1 cellular context compared by ENCODE assay signal in the genomic region with DNA sequence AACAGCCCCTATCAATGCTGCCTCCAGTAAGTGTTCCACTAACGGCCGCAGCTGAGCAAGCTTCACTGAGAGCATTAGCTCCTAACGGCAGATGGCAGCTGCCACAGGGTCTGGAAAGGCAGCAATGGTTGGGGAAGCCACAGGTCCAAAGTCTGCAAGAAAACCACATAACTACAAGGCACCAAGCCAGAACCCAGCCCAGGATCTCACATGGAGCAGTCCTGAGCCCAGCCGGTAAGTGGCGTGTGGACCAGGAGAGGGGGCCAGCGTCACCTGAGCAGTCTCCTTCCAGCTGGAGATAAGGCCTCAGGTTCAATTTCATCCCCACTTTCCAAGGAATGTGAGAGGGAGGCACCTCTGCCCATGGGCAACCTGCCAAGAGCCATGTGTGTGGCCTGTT.
TF ChIP-seq lines count a peak whose summit lies in the region.

No MANE protein-coding gene starts in this region.

TF ChIP-seq in HepG2, 621 proteins besides CTCF, POLR2A, EP300 and RAD21 (continued from another document):
- TF ChIP-seq, protein P1, sequence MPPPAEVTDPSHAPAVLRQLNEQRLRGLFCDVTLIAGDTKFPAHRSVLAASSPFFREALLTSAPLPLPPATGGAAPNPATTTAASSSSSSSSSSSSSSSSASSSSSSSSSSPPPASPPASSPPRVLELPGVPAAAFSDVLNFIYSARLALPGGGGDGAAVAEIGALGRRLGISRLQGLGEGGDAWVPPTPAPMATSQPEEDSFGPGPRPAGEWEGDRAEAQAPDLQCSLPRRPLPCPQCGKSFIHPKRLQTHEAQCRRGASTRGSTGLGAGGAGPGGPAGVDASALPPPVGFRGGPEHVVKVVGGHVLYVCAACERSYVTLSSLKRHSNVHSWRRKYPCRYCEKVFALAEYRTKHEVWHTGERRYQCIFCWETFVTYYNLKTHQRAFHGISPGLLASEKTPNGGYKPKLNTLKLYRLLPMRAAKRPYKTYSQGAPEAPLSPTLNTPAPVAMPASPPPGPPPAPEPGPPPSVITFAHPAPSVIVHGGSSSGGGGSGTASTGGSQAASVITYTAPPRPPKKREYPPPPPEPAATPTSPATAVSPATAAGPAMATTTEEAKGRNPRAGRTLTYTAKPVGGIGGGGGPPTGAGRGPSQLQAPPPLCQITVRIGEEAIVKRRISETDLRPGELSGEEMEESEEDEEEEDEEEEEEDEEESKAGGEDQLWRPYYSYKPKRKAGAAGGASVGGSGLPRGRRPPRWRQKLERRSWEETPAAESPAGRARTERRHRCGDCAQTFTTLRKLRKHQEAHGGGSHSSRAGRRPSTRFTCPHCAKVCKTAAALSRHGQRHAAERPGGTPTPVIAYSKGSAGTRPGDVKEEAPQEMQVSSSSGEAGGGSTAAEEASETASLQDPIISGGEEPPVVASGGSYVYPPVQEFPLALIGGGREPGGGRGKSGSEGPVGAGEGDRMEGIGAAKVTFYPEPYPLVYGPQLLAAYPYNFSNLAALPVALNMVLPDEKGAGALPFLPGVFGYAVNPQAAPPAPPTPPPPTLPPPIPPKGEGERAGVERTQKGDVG (CRISPR knock-in tag; IDR thresholded peaks at IDR 0.05; ENCODE audit: borderline replicate concordance): no peak
- TF ChIP-seq HNF4A (CRISPR knock-in tag; IDR thresholded peaks at IDR 0.05): peak; percentile 81
- no peak for TF ChIP-seq SMC3 (IDR thresholded peaks at IDR 0.05; ENCODE audit: low read length)
- 0 out of 2 replicates have a peak, but pooled peaks have one; percentile 17 for TF ChIP-seq CBX5 (CRISPR knock-in tag; IDR thresholded peaks at IDR 0.05; ENCODE audit: borderline replicate concordance)
- no peak for TF ChIP-seq ZNF776 (CRISPR knock-in tag; IDR thresholded peaks at IDR 0.05)
- no peak for TF ChIP-seq ZNF383 (CRISPR knock-in tag; IDR thresholded peaks at IDR 0.05; ENCODE audit: borderline replicate concordance)
- no peak for TF ChIP-seq ZNF225 (CRISPR knock-in tag; IDR thresholded peaks at IDR 0.05)
- TF ChIP-seq ZNF788 (CRISPR knock-in tag; IDR thresholded peaks at IDR 0.05; ENCODE audit: borderline replicate concordance): no peak
- TF ChIP-seq BRD4 (CRISPR knock-in tag; IDR thresholded peaks at IDR 0.05): no peak
- peak; percentile 25; the same call in 1 of the 2 replicates for TF ChIP-seq STAG1 (CRISPR knock-in tag; IDR thresholded peaks at IDR 0.05)
- no peak for TF ChIP-seq ZNF598 (CRISPR knock-in tag; IDR thresholded peaks at IDR 0.05; ENCODE audit: borderline replicate concordance)
- no peak for TF ChIP-seq CREM (IDR thresholded peaks at IDR 0.05)
- TF ChIP-seq CREM (CRISPR knock-in tag; IDR thresholded peaks at IDR 0.05): no peak
- no peak for TF ChIP-seq PRPF4 (IDR thresholded peaks at IDR 0.05; ENCODE audit: low read depth, low read length, poor library complexity, severe bottlenecking)
- no peak for TF ChIP-seq TEAD2 (CRISPR knock-in tag; IDR thresholded peaks at IDR 0.05)
- TF ChIP-seq RFX1 (IDR thresholded peaks at IDR 0.05): no peak
